Comparison of ENCODE assay signal across 27 cellular contexts in the genomic region with DNA sequence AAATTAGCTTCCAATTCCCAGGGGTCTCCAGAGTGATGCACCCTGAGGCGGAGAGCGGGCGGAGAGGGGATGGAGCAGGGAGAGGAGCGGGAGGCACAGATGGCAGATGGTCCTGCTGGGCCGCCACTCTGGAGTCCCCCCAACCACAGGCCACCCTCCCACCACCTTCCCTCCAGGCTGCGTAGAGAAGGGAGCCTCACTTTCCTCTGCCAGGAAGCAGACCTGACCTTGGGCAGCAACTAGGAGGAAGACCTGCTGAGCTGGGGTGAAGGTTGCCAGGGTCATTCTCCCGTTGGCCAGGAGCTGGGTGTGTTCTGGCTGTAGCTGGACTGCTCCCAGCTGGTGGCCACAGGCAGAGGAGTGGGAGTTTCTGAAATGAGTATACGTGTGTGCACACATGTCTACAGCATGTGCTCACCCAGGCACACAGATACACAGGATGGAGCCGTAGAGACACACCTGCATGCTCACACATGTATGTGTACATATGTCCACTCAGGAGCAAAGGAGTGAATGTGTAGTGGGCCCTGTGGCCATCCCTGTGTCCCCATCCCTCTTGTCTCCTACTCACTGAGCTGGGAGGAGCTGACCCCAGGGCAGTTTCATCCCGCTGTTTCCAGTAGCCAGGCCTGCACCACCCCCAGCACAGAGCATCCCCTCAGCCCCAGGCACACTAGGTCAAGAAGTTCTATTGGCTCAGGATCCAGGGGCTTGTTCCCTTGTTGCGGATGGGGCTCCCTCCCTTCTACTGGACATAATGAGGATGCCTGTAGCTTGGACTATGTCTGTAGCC. TPM values are rescaled to one million over a fixed set of nuclear protein-coding genes. Genes with fewer than 3 reads are reported as not detected.
DNase-seq lines count a peak whose midpoint lies in the region; ATAC-seq and TF ChIP-seq lines count a peak whose summit lies in the region.
"Had no signal": no experiment of that assay in that cellular context is flagged by ENCODE, and none has a peak within 500 bp of the region (broad histone marks: within the 10 kb centered on the region; RNA-seq: fewer than 3 reads in every experiment).

No MANE protein-coding gene starts in this region.

- H2BK12ac ChIP-seq in H9 (ENCODE audit: insufficient read length, low read depth, low read length): no peak overlapping the region

- H2BK5ac ChIP-seq in H9 (ENCODE audit: insufficient read length, low read length): no peak overlapping the region

- H2BK120ac ChIP-seq in H9 (ENCODE audit: low read depth, low read length, poor library complexity, severe bottlenecking): no peak overlapping the region

- TF ChIP-seq EP300 in sigmoid colon (IDR thresholded peaks at IDR 0.05): no peak

- no peak for ATAC-seq in HG03439 (IDR thresholded peaks at IDR 0.05; ENCODE audit: unreplicated experiment)
- ATAC-seq: activated naive CD8-positive, alpha-beta T cell treated with anti-CD3 and anti-CD28 coated beads, Interleukin-2, amount 50 U/mL, for 24 hours; effector memory CD8-positive, alpha-beta T cell; T-cell had no signal

- no peaks in the 10 kb centered on the region for H3K27me3 ChIP-seq in H9 (ENCODE audit: insufficient read depth, low read length)
- peaks cover 7% of the 10 kb centered on the region for H3K27me3 ChIP-seq in hepatocyte
- peaks cover 0 to 9% (median 0%) of the 10 kb centered on the region in 3 donors for H3K27me3 ChIP-seq in sigmoid colon
- H3K27me3 ChIP-seq: neutrophil, SJCRH30, tibial nerve had no signal

- H3K56ac ChIP-seq in H9 (ENCODE audit: insufficient read length, low read depth, low read length): no peak overlapping the region

- CTCF ChIA-PET in activated naive CD4-positive, alpha-beta T cell treated with anti-CD3 and anti-CD28 coated beads, Interleukin-2, amount 10 ng/mL, durations not matched to agents 7 days and 5 days (lab: Charles Lee): no interaction called here

- H3K4me1 Mint-ChIP-seq in H9: no peaks in the 10 kb centered on the region
- H3K4me1 Mint-ChIP-seq in activated naive CD4-positive, alpha-beta T cell treated with anti-CD3 and anti-CD28 coated beads, Interleukin-2, amount 10 ng/mL, durations not matched to agents 7 days and 5 days: no peaks in the 10 kb centered on the region
- H3K4me1 Mint-ChIP-seq: activated naive CD8-positive, alpha-beta T cell treated with anti-CD3 and anti-CD28 coated beads, Interleukin-2, amount 50 U/mL, for 24 hours; naive B cell; T-cell had no signal

- H2AK5ac ChIP-seq in H9 (ENCODE audit: insufficient read length, low read length): no peak overlapping the region

- no peaks in the 10 kb centered on the region for H3K79me1 ChIP-seq in H9 (ENCODE audit: insufficient read depth, low read depth, low read length, poor library complexity, severe bottlenecking)

- no peak overlapping the region for H4K91ac ChIP-seq in H9 (ENCODE audit: insufficient read length, low read depth, low read length)

- H3K4me3 ChIP-seq in hepatocyte (no peak overlapping the region), sigmoid colon (no peak overlapping the region)
- H3K4me3 ChIP-seq: prostate gland, SJCRH30, tibial nerve had no signal

- no peaks in the 10 kb centered on the region for H3K36me3 ChIP-seq in hepatocyte (replicated peaks; ENCODE audit: insufficient read depth, low read depth)
- no peaks in the 10 kb centered on the region for H3K36me3 ChIP-seq in sigmoid colon
- H3K36me3 ChIP-seq: neutrophil, prostate gland, SJCRH30, tibial nerve had no signal

- H3K23me2 ChIP-seq in H9 (ENCODE audit: insufficient read length, low read depth, low read length, poor library complexity, severe bottlenecking): no peaks in the 10 kb centered on the region

- H3K79me2 ChIP-seq in H9 (ENCODE audit: insufficient read depth, low read length) (no peaks in the 10 kb centered on the region), hepatocyte (no peaks in the 10 kb centered on the region)

- intact Hi-C loops in sigmoid colon (cut with DNase I): no loop called here

- peak; percentile 57 for DNase-seq in NCI-H1436 (lab: John Stamatoyannopoulos, UW)
- DNase-seq in NCI-H1436 treated with DMSO at 0.1 percent for 48 hours (lab: John Stamatoyannopoulos, UW): no peak
- no peak for DNase-seq in H9
- peak; percentile 1 for DNase-seq in hepatocyte (ENCODE audit: low spot score)
- DNase-seq in sigmoid colon: peak; percentile 57
- DNase-seq in NCI-H187 treated with DMSO at 0.1 percent for 48 hours (lab: John Stamatoyannopoulos, UW): no peak
- DNase-seq in activated naive CD4-positive, alpha-beta T cell treated with anti-CD3 and anti-CD28 coated beads, Interleukin-2, amount 10 ng/mL, durations not matched to agents 7 days and 5 days: no peak
- DNase-seq: activated CD4-positive, alpha-beta T cell treated with anti-CD3 and anti-CD28 coated beads for 48 hours; activated naive CD8-positive, alpha-beta T cell treated with anti-CD3 and anti-CD28 coated beads, Interleukin-2, amount 50 U/mL, for 24 hours; activated T-cell treated with anti-CD3 and anti-CD28 coated beads, Interleukin-2, amount 50 U/mL, for 24 hours; central memory CD4-positive, alpha-beta T cell; effector memory CD8-positive, alpha-beta T cell; erythroblast; Kasumi-1; midbrain; naive B cell; RPMI8226; SJCRH30; stimulated activated CD4-positive, alpha-beta T cell treated with anti-CD3 and anti-CD28 coated beads, Interleukin-4, amount 100 ng/mL, for 24 hours; T-cell had no signal

- H3K27me3 Mint-ChIP-seq in H9 (ENCODE audit: low read depth): peaks cover 6% of the 10 kb centered on the region
- H3K27me3 Mint-ChIP-seq in activated naive CD4-positive, alpha-beta T cell treated with anti-CD3 and anti-CD28 coated beads, Interleukin-2, amount 10 ng/mL, durations not matched to agents 7 days and 5 days: no peaks in the 10 kb centered on the region

- H3K27ac ChIP-seq in H9 (ENCODE audit: insufficient read length, low read depth, low read length) (no peak overlapping the region), hepatocyte (no peak overlapping the region), sigmoid colon (no peak overlapping the region)
- H3K27ac ChIP-seq: neutrophil, prostate gland, SJCRH30, tibial nerve had no signal

- H2AFZ ChIP-seq in H9 (ENCODE audit: low read length) (no peak overlapping the region), hepatocyte (no peak overlapping the region)

- H3K36me3 Mint-ChIP-seq in H9 (ENCODE audit: insufficient read depth in 1 of 3, low read depth in 3 of 3): no peaks in the 10 kb centered on the region
- no peaks in the 10 kb centered on the region for H3K36me3 Mint-ChIP-seq in activated naive CD4-positive, alpha-beta T cell treated with anti-CD3 and anti-CD28 coated beads, Interleukin-2, amount 10 ng/mL, durations not matched to agents 7 days and 5 days
- H3K36me3 Mint-ChIP-seq: naive B cell, T-cell had no signal

- no peak overlapping the region for H3K27ac Mint-ChIP-seq in H9
- H3K27ac Mint-ChIP-seq in activated naive CD4-positive, alpha-beta T cell treated with anti-CD3 and anti-CD28 coated beads, Interleukin-2, amount 10 ng/mL, durations not matched to agents 7 days and 5 days: no peak overlapping the region
- H3K27ac Mint-ChIP-seq: activated naive CD8-positive, alpha-beta T cell treated with anti-CD3 and anti-CD28 coated beads, Interleukin-2, amount 50 U/mL, for 24 hours; activated T-cell treated with anti-CD3 and anti-CD28 coated beads, Interleukin-2, amount 50 U/mL, for 24 hours; CD4-positive, alpha-beta T cell; effector memory CD8-positive, alpha-beta T cell; naive B cell; T-cell had no signal

- no peak overlapping the region for H2BK20ac ChIP-seq in H9 (ENCODE audit: low read depth, low read length, poor library complexity, severe bottlenecking)

- TF ChIP-seq POLR2A in sigmoid colon (IDR thresholded peaks at IDR 0.05): no peak

- no peaks in the 10 kb centered on the region for H4K20me1 ChIP-seq in H9 (ENCODE audit: control insufficient read depth, insufficient read depth, insufficient read length)
- no peaks in the 10 kb centered on the region for H4K20me1 ChIP-seq in hepatocyte (ENCODE audit: insufficient read depth, poor library complexity, severe bottlenecking)

- H3K4ac ChIP-seq in H9 (ENCODE audit: low read depth, low read length): no peak overlapping the region

- H2BK15ac ChIP-seq in H9 (ENCODE audit: low read depth, low read length): no peak overlapping the region

- no peak overlapping the region for H4K8ac ChIP-seq in H9 (replicated peaks; ENCODE audit: insufficient read length, low read depth, low read length)

- H3T11ph ChIP-seq in H9 (ENCODE audit: low read length): no peak overlapping the region

- H3K18ac ChIP-seq in H9 (ENCODE audit: insufficient read length, low read depth, low read length): no peak overlapping the region

- 0 out of 2 replicates have a peak overlapping the region, but pooled peaks have one; percentile 28 for H3K14ac ChIP-seq in H9 (ENCODE audit: insufficient read depth, low read length)

- H3K4me1 ChIP-seq in H9 (ENCODE audit: insufficient read depth, low read length) (no peaks in the 10 kb centered on the region; the same call in 1 of the 2 replicates), hepatocyte (ENCODE audit: insufficient read depth) (no peaks in the 10 kb centered on the region), sigmoid colon (no peaks in the 10 kb centered on the region)
- H3K4me1 ChIP-seq: prostate gland, SJCRH30, tibial nerve had no signal

- H3K9me3 Mint-ChIP-seq in H9: no peaks in the 10 kb centered on the region
- no peaks in the 10 kb centered on the region for H3K9me3 Mint-ChIP-seq in activated naive CD4-positive, alpha-beta T cell treated with anti-CD3 and anti-CD28 coated beads, Interleukin-2, amount 10 ng/mL, durations not matched to agents 7 days and 5 days
- H3K9me3 Mint-ChIP-seq: activated naive CD8-positive, alpha-beta T cell treated with anti-CD3 and anti-CD28 coated beads, Interleukin-2, amount 50 U/mL, for 24 hours; activated T-cell treated with anti-CD3 and anti-CD28 coated beads, Interleukin-2, amount 50 U/mL, for 24 hours; CD4-positive, alpha-beta T cell; effector memory CD8-positive, alpha-beta T cell; T-cell had no signal

- WGBS in H9 (ENCODE audit: extremely low coverage, insufficient read length, low lambda C conversion rate): no CpG with 5 or more reads among the region's 11 CpGs
- 72% methylated on average over 11 of the region's 11 CpGs for WGBS in hepatocyte (ENCODE audit: low lambda C conversion rate, missing lambda C conversion rate)
- WGBS in sigmoid colon, 2 donors: 64 to 69% methylated on average over 11 of the region's 11 CpGs

- no peak overlapping the region for H3K4me2 ChIP-seq in H9 (ENCODE audit: insufficient read depth, insufficient read length, low read length)
- H3K4me2 ChIP-seq in hepatocyte: no peak overlapping the region

- H3K9me3 ChIP-seq in H9 (ENCODE audit: control insufficient read depth, low read depth, low read length) (no peaks in the 10 kb centered on the region), hepatocyte (ENCODE audit: low read depth) (no peaks in the 10 kb centered on the region), sigmoid colon (no peaks in the 10 kb centered on the region)
- H3K9me3 ChIP-seq: neutrophil, prostate gland, SJCRH30, tibial nerve had no signal

- H3K9me2 ChIP-seq in hepatocyte (replicated peaks; ENCODE audit: insufficient read depth): no peaks in the 10 kb centered on the region

- H3K9ac ChIP-seq in H9 (ENCODE audit: extremely low read depth, insufficient read length, low read length): no peak overlapping the region

- H3K4me3 Mint-ChIP-seq in H9: no peak overlapping the region
- no peak overlapping the region for H3K4me3 Mint-ChIP-seq in activated naive CD4-positive, alpha-beta T cell treated with anti-CD3 and anti-CD28 coated beads, Interleukin-2, amount 10 ng/mL, durations not matched to agents 7 days and 5 days
- H3K4me3 Mint-ChIP-seq: activated naive CD8-positive, alpha-beta T cell treated with anti-CD3 and anti-CD28 coated beads, Interleukin-2, amount 50 U/mL, for 24 hours; activated T-cell treated with anti-CD3 and anti-CD28 coated beads, Interleukin-2, amount 50 U/mL, for 24 hours; CD4-positive, alpha-beta T cell; effector memory CD8-positive, alpha-beta T cell; naive B cell; T-cell had no signal

- no peak for TF ChIP-seq CTCF in H9 (conservative IDR thresholded peaks at IDR 0.05)
- no peak for TF ChIP-seq CTCF in hepatocyte (IDR thresholded peaks at IDR 0.05; ENCODE audit: poor library complexity)
- TF ChIP-seq CTCF in sigmoid colon (IDR thresholded peaks at IDR 0.05): no peak

- no peak overlapping the region for H4K5ac ChIP-seq in H9 (ENCODE audit: insufficient read length, low read depth, low read length)

- no peak overlapping the region for H3K23ac ChIP-seq in H9 (ENCODE audit: insufficient read length, low read depth, low read length)

RNA-seq across cellular contexts. Expression of gene CHST8, which starts 53.0 kb away (rescaled TPM):
- total RNA-seq in H9 (2021) (4.9 and 5.1 TPM in 2 replicates), hepatocyte (0.07 and 0.36 TPM in 2 replicates), sigmoid colon (under 1 TPM in 1 of 4 donors, not detected in 3; 0.36 TPM)
- polyA plus RNA-seq in hepatocyte (0.40 and 0.89 TPM in 2 replicates), sigmoid colon (under 1 TPM in 2 of 3 donors, not detected in 1; 0.35 to 0.60 TPM)
- total RNA-seq: A172; astrocyte; CD4-positive, alpha-beta T cell; T-cell had no signal

Comparison
In these comparisons a context has a peak if more than half of its experiments do, and no peak if none do; other contexts are left out.
1. DNase-seq: peak in NCI-H1436 (single experiment), hepatocyte (single experiment) and sigmoid colon (single experiment); none in NCI-H1436 treated with DMSO at 0.1 percent for 48 hours (single experiment), H9 (single experiment), NCI-H187 treated with DMSO at 0.1 percent for 48 hours (single experiment) and activated naive CD4-positive, alpha-beta T cell treated with anti-CD3 and anti-CD28 coated beads, Interleukin-2, amount 10 ng/mL, durations not matched to agents 7 days and 5 days (single experiment).